In genomic region chr1:11797525-11798216, GRCh38 we compare ENCODE assay signal across 1 cellular context.
TF ChIP-seq lines count a peak whose summit lies in the region.

No MANE protein-coding gene starts in this region.

TF ChIP-seq in HepG2, 621 proteins besides CTCF, POLR2A, EP300 and RAD21:
- TF ChIP-seq MAFK (conservative IDR thresholded peaks at IDR 0.05 in 1 of 2, IDR thresholded peaks at IDR 0.05 in 1 of 2; ENCODE audit: low read length in 2 of 2) = peak in 1 of 2 experiments; percentile 32; a peak in 1 of 4 replicates
- no peak for TF ChIP-seq PCBP1 (IDR thresholded peaks at IDR 0.05; ENCODE audit: borderline replicate concordance, low read depth, low read length)
- TF ChIP-seq ZNF275 (CRISPR knock-in tag; IDR thresholded peaks at IDR 0.05; ENCODE audit: borderline replicate concordance) = no peak
- TF ChIP-seq ZNF121 (CRISPR knock-in tag; IDR thresholded peaks at IDR 0.05) = 0 out of 2 replicates have a peak, but pooled peaks have one; percentile 23
